Comparison of ENCODE assay signal across 26 cellular contexts in the genomic region with DNA sequence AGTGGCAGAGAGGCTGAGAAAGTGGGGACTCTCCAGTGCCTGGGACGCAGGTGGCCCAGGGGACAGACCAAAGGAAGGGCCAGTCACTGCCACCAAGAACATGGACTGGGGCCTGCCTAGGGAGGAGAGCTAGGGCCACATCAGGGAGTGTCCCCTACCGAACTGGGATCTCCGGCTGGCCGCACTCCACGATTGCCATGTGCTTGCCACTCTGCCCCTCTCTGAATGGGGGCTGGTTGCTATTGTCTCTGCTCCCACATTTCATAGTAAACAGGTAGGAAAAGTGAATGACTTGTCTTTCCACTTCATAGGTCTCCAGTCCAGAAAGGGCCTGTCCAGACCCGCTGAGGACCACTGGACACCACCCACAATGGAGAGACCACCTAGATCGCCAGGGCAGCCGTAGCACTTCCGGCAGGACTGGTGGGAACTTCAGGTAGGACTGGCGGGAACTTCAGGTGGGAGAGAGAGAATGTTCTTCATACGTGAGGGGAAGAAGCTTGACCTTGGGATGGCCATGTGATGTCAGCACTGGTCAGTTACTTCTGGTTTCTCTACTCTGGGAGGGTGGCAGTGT. TPM values are rescaled to one million over a fixed set of nuclear protein-coding genes. Genes with fewer than 3 reads are reported as not detected.
"Had no signal": no experiment of that assay in that cellular context is flagged by ENCODE, and none has a peak within 500 bp of the region (broad histone marks: within the 10 kb centered on the region; RNA-seq: fewer than 3 reads in every experiment).

No MANE protein-coding gene starts in this region.

- H3K4me3 ChIP-seq: ascending aorta, cardiac muscle cell, SJCRH30 had no signal

- H3K9me3 ChIP-seq: ascending aorta, SJCRH30, SK-N-SH had no signal

- H3K36me3 Mint-ChIP-seq: activated naive CD4-positive, alpha-beta T cell treated with anti-CD3 and anti-CD28 coated beads, Interleukin-2, amount 50 U/mL, for 72 hours; brain; IgD-negative memory B cell had no signal

- H3K4me1 Mint-ChIP-seq: activated CD4-positive, alpha-beta T cell treated with anti-CD3 and anti-CD28 coated beads for 36 hours; activated naive CD8-positive, alpha-beta T cell treated with anti-CD3 and anti-CD28 coated beads, Interleukin-2, amount 50 U/mL, for 24 hours; IgD-negative memory B cell had no signal

- H3K9me3 Mint-ChIP-seq: activated naive CD4-positive, alpha-beta T cell treated with anti-CD3 and anti-CD28 coated beads, Interleukin-2, amount 50 U/mL, for 72 hours; activated naive CD8-positive, alpha-beta T cell treated with anti-CD3 and anti-CD28 coated beads, Interleukin-2, amount 50 U/mL, for 24 hours had no signal

- H3K4me2 ChIP-seq: SK-N-SH had no signal

- DNase-seq: activated CD4-positive, alpha-beta T cell treated with anti-CD3 and anti-CD28 coated beads for 36 hours; activated naive CD4-positive, alpha-beta T cell treated with Interleukin-2 at 50 U/mL for 16 hours; activated naive CD8-positive, alpha-beta T cell treated with anti-CD3 and anti-CD28 coated beads, Interleukin-2, amount 50 U/mL, for 24 hours; activated T-cell treated with anti-CD3 and anti-CD28 coated beads, Interleukin-2, amount 50 U/mL, for 1 hour; amniotic stem cell; KG1; NCI-H1048; NCI-H1930; NCI-H2107; NCI-H2171 treated with DMSO at 0.1 percent for 48 hours; NCI-H226; NCI-H526; NCI-H82; OCI-M1; Right ventricle myocardium superior; RPMI8226; SJCRH30; SK-N-SH; T-helper 1 cell had no signal

- H3K4me1 ChIP-seq: ascending aorta, SJCRH30 had no signal

- H3K4me3 Mint-ChIP-seq: activated CD4-positive, alpha-beta T cell treated with anti-CD3 and anti-CD28 coated beads for 36 hours; activated naive CD8-positive, alpha-beta T cell treated with anti-CD3 and anti-CD28 coated beads, Interleukin-2, amount 50 U/mL, for 24 hours; brain; IgD-negative memory B cell had no signal

- H3K27me3 Mint-ChIP-seq: activated CD4-positive, alpha-beta T cell treated with anti-CD3 and anti-CD28 coated beads for 36 hours; activated naive CD8-positive, alpha-beta T cell treated with anti-CD3 and anti-CD28 coated beads, Interleukin-2, amount 50 U/mL, for 24 hours had no signal

- H3K27me3 ChIP-seq: ascending aorta, cardiac muscle cell, SJCRH30 had no signal

- H3K27ac ChIP-seq: ascending aorta, cardiac muscle cell, SJCRH30, VCaP had no signal

- H3K27ac Mint-ChIP-seq: activated CD4-positive, alpha-beta T cell treated with anti-CD3 and anti-CD28 coated beads for 36 hours; activated naive CD8-positive, alpha-beta T cell treated with anti-CD3 and anti-CD28 coated beads, Interleukin-2, amount 50 U/mL, for 24 hours; brain; IgD-negative memory B cell had no signal

- H3K36me3 ChIP-seq: ascending aorta, cardiac muscle cell, SJCRH30 had no signal

RNA-seq across cellular contexts. Expression of a gene that starts 55.2 kb away (rescaled TPM):
- total RNA-seq: LHCN-M2 had no signal
- polyA plus RNA-seq: IgD-negative memory B cell had no signal
